ENCODE assay signal across 1 cellular context in genomic region chrX:115582035-115582870, GRCh38.
TF ChIP-seq lines count a peak whose summit lies in the region.

No MANE protein-coding gene starts in this region.

TF ChIP-seq in WTC11, 78 proteins besides CTCF, POLR2A, EP300 and RAD21 (continued from another document):
- TF ChIP-seq, protein P1, sequence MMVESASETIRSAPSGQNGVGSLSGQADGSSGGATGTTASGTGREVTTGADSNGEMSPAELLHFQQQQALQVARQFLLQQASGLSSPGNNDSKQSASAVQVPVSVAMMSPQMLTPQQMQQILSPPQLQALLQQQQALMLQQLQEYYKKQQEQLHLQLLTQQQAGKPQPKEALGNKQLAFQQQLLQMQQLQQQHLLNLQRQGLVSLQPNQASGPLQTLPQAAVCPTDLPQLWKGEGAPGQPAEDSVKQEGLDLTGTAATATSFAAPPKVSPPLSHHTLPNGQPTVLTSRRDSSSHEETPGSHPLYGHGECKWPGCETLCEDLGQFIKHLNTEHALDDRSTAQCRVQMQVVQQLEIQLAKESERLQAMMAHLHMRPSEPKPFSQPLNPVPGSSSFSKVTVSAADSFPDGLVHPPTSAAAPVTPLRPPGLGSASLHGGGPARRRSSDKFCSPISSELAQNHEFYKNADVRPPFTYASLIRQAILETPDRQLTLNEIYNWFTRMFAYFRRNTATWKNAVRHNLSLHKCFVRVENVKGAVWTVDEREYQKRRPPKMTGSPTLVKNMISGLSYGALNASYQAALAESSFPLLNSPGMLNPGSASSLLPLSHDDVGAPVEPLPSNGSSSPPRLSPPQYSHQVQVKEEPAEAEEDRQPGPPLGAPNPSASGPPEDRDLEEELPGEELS (CRISPR knock-in tag; IDR thresholded peaks at IDR 0.05): no peak
- TF ChIP-seq PRDM15 (CRISPR knock-in tag; IDR thresholded peaks at IDR 0.05): no peak
- no peak for TF ChIP-seq HMGXB4 (CRISPR knock-in tag; IDR thresholded peaks at IDR 0.05)
TF ChIP-seq in WTC11: peak in this region for 0.
